In the genomic region with DNA sequence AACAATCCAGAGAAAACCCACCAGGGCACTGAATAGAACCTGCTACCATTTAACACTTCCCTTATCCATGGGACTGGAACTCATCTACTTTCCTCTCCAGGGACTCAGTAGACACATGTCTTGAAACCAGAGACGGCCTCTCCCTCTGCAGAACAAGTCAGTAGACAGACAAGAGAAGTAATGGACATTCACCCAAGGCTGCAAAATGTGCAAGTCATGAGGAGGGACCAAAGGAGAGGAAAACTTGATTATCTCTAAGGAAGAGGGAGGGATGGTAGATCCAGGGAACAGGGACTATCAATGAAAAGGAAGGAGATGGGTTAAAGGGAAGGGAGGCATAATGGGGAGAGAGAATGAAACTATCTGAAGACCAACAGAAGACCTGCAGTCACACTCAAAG, we compare ENCODE assay signal across 14 cellular contexts. TPM values are rescaled to one million over a fixed set of nuclear protein-coding genes. Genes with fewer than 3 reads are reported as not detected.
DNase-seq lines count a peak whose midpoint lies in the region; ATAC-seq lines count a peak whose summit lies in the region.
"Had no signal": no experiment of that assay in that cellular context is flagged by ENCODE, and none has a peak within 500 bp of the region (broad histone marks: within the 10 kb centered on the region; RNA-seq: fewer than 3 reads in every experiment).

No MANE protein-coding gene starts in this region.

- H3K4me1 ChIP-seq in BLaER1 = peaks cover 58% of the 10 kb centered on the region
- peaks cover 84% of the 10 kb centered on the region for H3K4me1 ChIP-seq in CD8-positive, alpha-beta memory T cell (ENCODE audit: insufficient read depth, low read length)

- peaks cover 75 to 81% (median 81%) of the 10 kb centered on the region in 3 donors for H3K4me1 Mint-ChIP-seq in CD8-positive, alpha-beta memory T cell
- H3K4me1 Mint-ChIP-seq in T-cell (peaks cover 62 to 80% (median 76%) of the 10 kb centered on the region in 3 donors), immature natural killer cell (peaks cover 59 to 69% of the 10 kb centered on the region in 2 donors)

- H3K9me3 ChIP-seq in BLaER1 = no peaks in the 10 kb centered on the region
- no peaks in the 10 kb centered on the region for H3K9me3 ChIP-seq in CD8-positive, alpha-beta memory T cell (ENCODE audit: low read length)
- H3K9me3 ChIP-seq: mucosa of descending colon, sigmoid colon, thoracic aorta had no signal

- POLR2A ChIA-PET in CD8-positive, alpha-beta memory T cell (lab: Charles Lee) = interaction anchor here (1.0 kb wide), 1 partner anchor 41 kb away, joined by 3 read pairs; no protein-coding TSS in a partner anchor
- POLR2A ChIA-PET in T-cell (lab: Charles Lee) = interaction anchor here in 1 of 2 donors (0.6 kb wide), 1 partner anchor 10 kb away, joined by 3 read pairs; no protein-coding TSS in a partner anchor

- intact Hi-C loops in posterior vena cava (cut with DNase I) = no loop called here

- DNase-seq in CD8-positive, alpha-beta memory T cell = no peak
- DNase-seq in T-cell (no peak), immature natural killer cell (no peak), posterior vena cava (ENCODE audit: low spot score) (no peak), iPS-NIHi11 (ENCODE audit: low spot score) (no peak)
- DNase-seq: mucosa of descending colon; sigmoid colon; stimulated activated CD4-positive, alpha-beta T cell treated with anti-CD3 and anti-CD28 coated beads, Interleukin-2, amount 100 ng/mL, for 24 hours had no signal

- no peaks in the 10 kb centered on the region for H3K9me3 Mint-ChIP-seq in CD8-positive, alpha-beta memory T cell
- H3K9me3 Mint-ChIP-seq in T-cell (no peaks in the 10 kb centered on the region), immature natural killer cell (no peaks in the 10 kb centered on the region)

- no peaks in the 10 kb centered on the region for H3K36me3 Mint-ChIP-seq in CD8-positive, alpha-beta memory T cell
- H3K36me3 Mint-ChIP-seq in T-cell (no peaks in the 10 kb centered on the region), immature natural killer cell (no peaks in the 10 kb centered on the region)

- H3K27me3 ChIP-seq in BLaER1 = no peaks in the 10 kb centered on the region
- H3K27me3 ChIP-seq in CD8-positive, alpha-beta memory T cell (ENCODE audit: insufficient read depth, low read length, poor library complexity, severe bottlenecking) = no peaks in the 10 kb centered on the region
- H3K27me3 ChIP-seq: sigmoid colon had no signal

- no peak overlapping the region for H3K9ac ChIP-seq in BLaER1

- H3K27ac ChIP-seq in BLaER1 = peak overlapping the region; percentile 38
- H3K27ac ChIP-seq in CD8-positive, alpha-beta memory T cell (ENCODE audit: low read depth, low read length) = no peak overlapping the region
- H3K27ac ChIP-seq: coronary artery, HL-60, sigmoid colon, thoracic aorta had no signal

- H3K27me3 Mint-ChIP-seq in CD8-positive, alpha-beta memory T cell = peaks cover 0 to 4% of the 10 kb centered on the region in 2 donors
- no peaks in the 10 kb centered on the region for H3K27me3 Mint-ChIP-seq in T-cell
- peaks cover 2 to 7% (median 4%) of the 10 kb centered on the region in 3 donors for H3K27me3 Mint-ChIP-seq in immature natural killer cell (ENCODE audit: low read depth in 3 of 3)

- ATAC-seq in T-cell (replicated peaks in 1 of 4) (no peak), HG03280 (IDR thresholded peaks at IDR 0.05; ENCODE audit: unreplicated experiment) (no peak)
- ATAC-seq: left lobe of liver had no signal

- peak overlapping the region; percentile 82 for H3K4me2 ChIP-seq in BLaER1

- CTCF ChIA-PET in CD8-positive, alpha-beta memory T cell (lab: Charles Lee) = interaction anchor here (3.1 kb wide), 1 partner anchor 43 kb away, joined by 7 read pairs; no protein-coding TSS in a partner anchor
- CTCF ChIA-PET in T-cell (lab: Charles Lee) = no interaction called here

- H4K20me1 ChIP-seq in BLaER1 = no peaks in the 10 kb centered on the region

- H3K36me3 ChIP-seq in BLaER1 = no peaks in the 10 kb centered on the region
- no peaks in the 10 kb centered on the region for H3K36me3 ChIP-seq in CD8-positive, alpha-beta memory T cell (ENCODE audit: insufficient read depth, low read length)
- H3K36me3 ChIP-seq: sigmoid colon, thoracic aorta had no signal

- H3K4me3 Mint-ChIP-seq in CD8-positive, alpha-beta memory T cell = peak overlapping the region; percentile 45 to 82 (median 63)
- H3K4me3 Mint-ChIP-seq in T-cell = peak overlapping the region in 2 of 3 donors; percentile 18 to 79
- H3K4me3 Mint-ChIP-seq in immature natural killer cell = peak overlapping the region; percentile 16 to 77 (median 55)

- H3K27ac Mint-ChIP-seq in CD8-positive, alpha-beta memory T cell = peak overlapping the region; percentile 82 to 98 (median 96)
- H3K27ac Mint-ChIP-seq in T-cell (peak overlapping the region; percentile 97 to 99), immature natural killer cell (peak overlapping the region in 5 of 6 donors; percentile 36 to 93 (median 88))

- no peak overlapping the region for H3K4me3 ChIP-seq in BLaER1
- peak overlapping the region; percentile 9 for H3K4me3 ChIP-seq in CD8-positive, alpha-beta memory T cell (ENCODE audit: low read length)
- H3K4me3 ChIP-seq: coronary artery, mucosa of descending colon, sigmoid colon, thoracic aorta had no signal

RNA-seq across cellular contexts. Expression of a gene that starts 5.3 kb away (rescaled TPM):
- total RNA-seq in CD8-positive, alpha-beta memory T cell = 10 to 100 TPM; 57.4 to 59.5 TPM
- 80.2 TPM for polyA plus RNA-seq in CD8-positive, alpha-beta memory T cell
- total RNA-seq in T-cell (100 to 1,000 TPM; 123 to 151 (median 136) TPM), posterior vena cava (10 to 100 TPM; 37.4 to 44.6 TPM)
- polyA plus RNA-seq in immature natural killer cell = 10 to 100 TPM; 18.3 to 26.7 (median 25.0) TPM
